In genomic region chr3:112320698-112321097, GRCh38 we compare ENCODE assay signal across 18 cellular contexts. TPM values are rescaled to one million over a fixed set of nuclear protein-coding genes. Genes with fewer than 3 reads are reported as not detected.
"Had no signal": no experiment of that assay in that cellular context is flagged by ENCODE, and none has a peak within 500 bp of the region (broad histone marks: within the 10 kb centered on the region; RNA-seq: fewer than 3 reads in every experiment).

No MANE protein-coding gene starts in this region.

- H3K4me3 Mint-ChIP-seq: activated T-helper 17 cell treated with anti-CD3 and anti-CD28 coated beads, Interleukin-2, amount 50 U/mL, for 72 hours; stimulated activated naive CD8-positive, alpha-beta T cell treated with anti-CD3 and anti-CD28 coated beads, Interleukin-15, amount 100 ng/mL, for 72 hours had no signal

- DNase-seq: activated CD4-positive, alpha-beta T cell treated with anti-CD3 and anti-CD28 coated beads for 1 hour; activated CD4-positive, alpha-beta T cell treated with anti-CD3 and anti-CD28 coated beads, Interleukin-2, amount 50 U/mL, for 4 hours; activated naive CD4-positive, alpha-beta T cell treated with Interleukin-2 at 50 U/mL for 16 hours; left colon; lower lobe of right lung; midbrain; sigmoid colon; spleen; stimulated activated CD4-positive, alpha-beta T cell treated with anti-CD3 and anti-CD28 coated beads, Interleukin-1b, Interleukin-23, amount 100 ng/mL, for 48 hours; stimulated activated naive CD8-positive, alpha-beta T cell treated with anti-CD3 and anti-CD28 coated beads, Interleukin-15, amount 100 ng/mL, for 72 hours; testis; upper lobe of right lung had no signal

- H3K4me1 ChIP-seq: ascending aorta, breast epithelium, lower lobe of right lung, sigmoid colon, upper lobe of right lung had no signal

- H3K9me3 ChIP-seq: ascending aorta, breast epithelium, lower lobe of right lung, sigmoid colon, testis, upper lobe of right lung had no signal

- H3K9me3 Mint-ChIP-seq: activated T-helper 17 cell treated with anti-CD3 and anti-CD28 coated beads, Interleukin-2, amount 50 U/mL, for 72 hours; stimulated activated naive CD8-positive, alpha-beta T cell treated with anti-CD3 and anti-CD28 coated beads, Interleukin-15, amount 100 ng/mL, for 72 hours had no signal

- H3K4me3 ChIP-seq: ascending aorta, breast epithelium, lower lobe of right lung, sigmoid colon, spleen, testis, upper lobe of right lung had no signal

- H3K27me3 ChIP-seq: ascending aorta, breast epithelium, sigmoid colon, spleen, testis, upper lobe of right lung had no signal

- H3K4me1 Mint-ChIP-seq: activated T-helper 17 cell treated with anti-CD3 and anti-CD28 coated beads, Interleukin-2, amount 50 U/mL, for 72 hours had no signal

- H3K36me3 ChIP-seq: ascending aorta, breast epithelium, lower lobe of right lung, sigmoid colon, spleen, upper lobe of right lung had no signal

- H3K27ac Mint-ChIP-seq: activated T-helper 17 cell treated with anti-CD3 and anti-CD28 coated beads, Interleukin-2, amount 50 U/mL, for 72 hours; stimulated activated naive CD8-positive, alpha-beta T cell treated with anti-CD3 and anti-CD28 coated beads, Interleukin-15, amount 100 ng/mL, for 72 hours had no signal

- H3K27ac ChIP-seq: ascending aorta, breast epithelium, lower lobe of right lung, sigmoid colon, spleen, upper lobe of right lung had no signal

RNA-seq across cellular contexts. Expression of gene SLC9C1, which starts 26.7 kb away (rescaled TPM):
- total RNA-seq: activated T-helper 17 cell treated with anti-CD3 and anti-CD28 coated beads, Interleukin-2, amount 50 U/mL, for 72 hours; lower lobe of right lung; myocyte; osteocyte; T-helper 2 cell treated with Interferon-gamma antibody and Interleukin-4, amounts not matched to agents 100 ng/mL and 5 ng/mL, for 36 hours; upper lobe of right lung had no signal
